Comparison of ENCODE assay signal across 1 cellular context in genomic region chr18:9539938-9540337, GRCh38.
TF ChIP-seq lines count a peak whose summit lies in the region.

No MANE protein-coding gene starts in this region.

TF ChIP-seq in GM23338, 12 proteins besides CTCF, POLR2A, EP300 and RAD21 (continued from another document):
- no peak for TF ChIP-seq ZNF462 (CRISPR knock-in tag; IDR thresholded peaks at IDR 0.05)
- no peak for TF ChIP-seq REST (IDR thresholded peaks at IDR 0.05; ENCODE audit: unreplicated experiment)
- TF ChIP-seq JUNB (IDR thresholded peaks at IDR 0.05; ENCODE audit: unreplicated experiment) = no peak
- no peak for TF ChIP-seq EZH2phosphoT487 (IDR thresholded peaks at IDR 0.05; ENCODE audit: unreplicated experiment)
- no peak for TF ChIP-seq ETS1 (IDR thresholded peaks at IDR 0.05)
- TF ChIP-seq POLR2AphosphoS5 (IDR thresholded peaks at IDR 0.05; ENCODE audit: low read depth) = no peak
- TF ChIP-seq ZNF331 (CRISPR knock-in tag; IDR thresholded peaks at IDR 0.05; ENCODE audit: low read depth) = no peak
TF ChIP-seq in GM23338: peak in this region for 0.
